In the genomic region with DNA sequence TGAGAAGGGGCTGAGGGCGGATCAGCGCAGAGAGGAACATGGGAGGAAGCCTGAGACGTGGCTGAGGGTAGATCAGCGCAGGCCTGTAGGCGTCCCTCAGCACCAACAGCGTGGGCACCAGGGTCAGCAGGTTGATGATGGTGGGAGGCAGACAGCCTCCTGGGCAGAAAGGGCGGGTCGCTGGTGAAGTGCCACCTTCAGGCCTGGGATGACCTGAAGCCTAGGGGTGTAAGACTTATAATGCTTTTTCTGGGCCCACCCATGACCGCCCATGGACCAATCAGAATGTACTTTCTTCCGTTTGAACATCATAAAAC, we compare ENCODE assay signal across 26 cellular contexts.
"Had no signal": no experiment of that assay in that cellular context is flagged by ENCODE, and none has a peak within 500 bp of the region (broad histone marks: within the 10 kb centered on the region; RNA-seq: fewer than 3 reads in every experiment).

No MANE protein-coding gene starts in this region.

- H2AFZ ChIP-seq: hepatocyte, parathyroid adenoma had no signal

- ATAC-seq: gastroesophageal sphincter, left cardiac atrium, left lung, natural killer cell had no signal

- DNase-seq: dermis blood vessel endothelial cell; effector memory CD4-positive, alpha-beta T cell; foreskin keratinocyte; left cardiac atrium; lower lobe of right lung; natural killer cell; stimulated activated CD4-positive, alpha-beta T cell treated with anti-CD3 and anti-CD28 coated beads, Interleukin-12 subunit alpha, Interleukin-12 subunit beta, amount 100 ng/mL, for 4 hours; stimulated activated CD4-positive, alpha-beta T cell treated with anti-CD3 and anti-CD28 coated beads, Interleukin-1b, Interleukin-23, amount 100 ng/mL, for 48 hours; stimulated activated CD4-positive, alpha-beta T cell treated with anti-CD3 and anti-CD28 coated beads, Interleukin-4, amount 100 ng/mL, for 1 hour; stimulated activated CD8-positive, alpha-beta memory T cell treated with anti-CD3 and anti-CD28 coated beads, Interleukin-4, amount 100 ng/mL, for 48 hours; stimulated activated naive CD4-positive, alpha-beta T cell treated with Interleukin-2 at 50 U/mL for 16 hours; stomach; testis had no signal

- H3K4me2 ChIP-seq: hepatocyte, smooth muscle cell had no signal

- H3K9ac ChIP-seq: parathyroid adenoma had no signal

- H3K9me3 ChIP-seq: esophagus muscularis mucosa, gastroesophageal sphincter, lower lobe of right lung, neutrophil, right lobe of liver, testis, tibial artery had no signal

- H3K4me1 ChIP-seq: esophagus muscularis mucosa, foreskin keratinocyte, gastroesophageal sphincter, heart left ventricle, left lung, lower lobe of right lung, parathyroid adenoma, right lobe of liver, stomach, testis, tibial artery had no signal

- H3K27ac ChIP-seq: coronary artery, esophagus muscularis mucosa, foreskin keratinocyte, gastroesophageal sphincter, heart left ventricle, hepatocyte, left lung, lower lobe of right lung, neutrophil, parathyroid adenoma, right lobe of liver, stomach, testis, tibial artery had no signal

- H3K27me3 ChIP-seq: esophagus muscularis mucosa, foreskin keratinocyte, gastroesophageal sphincter, heart left ventricle, hepatocyte, left lung, neutrophil, right lobe of liver, stomach, testis, tibial artery had no signal

- FAIRE-seq: endothelial cell of umbilical vein, urothelium cell line had no signal

- H3K36me3 ChIP-seq: esophagus muscularis mucosa, gastroesophageal sphincter, heart left ventricle, left lung, lower lobe of right lung, neutrophil, right lobe of liver, stomach, tibial artery had no signal

- H3K4me3 ChIP-seq: coronary artery, esophagus muscularis mucosa, gastroesophageal sphincter, heart left ventricle, hepatocyte, left lung, lower lobe of right lung, right lobe of liver, smooth muscle cell, stomach, tibial artery had no signal
